Comparison of ENCODE assay signal across 16 cellular contexts in genomic region chr3:134749802-134750553, GRCh38. TPM values are rescaled to one million over a fixed set of nuclear protein-coding genes. Genes with fewer than 3 reads are reported as not detected.
"Had no signal": no experiment of that assay in that cellular context is flagged by ENCODE, and none has a peak within 500 bp of the region (broad histone marks: within the 10 kb centered on the region; RNA-seq: fewer than 3 reads in every experiment).

No MANE protein-coding gene starts in this region.

- H3K4me3 ChIP-seq: gastrocnemius medialis, tibial nerve, uterus had no signal

- H3K36me3 ChIP-seq: brain microvascular endothelial cell, gastrocnemius medialis, tibial nerve, uterus had no signal

- H3K4me1 ChIP-seq: parathyroid adenoma, tibial nerve, uterus had no signal

- H3K27ac ChIP-seq: brain microvascular endothelial cell, gastrocnemius medialis, parathyroid adenoma, tibial nerve, uterus had no signal

- DNase-seq: activated CD4-positive, alpha-beta T cell treated with anti-CD3 and anti-CD28 coated beads, Interleukin-2, amount 50 U/mL, for 1 hour; activated CD4-positive, CD25-positive, alpha-beta regulatory T cell treated with anti-CD3 and anti-CD28 coated beads, Interleukin-2, amount 50 U/mL, for 72 hours; activated CD8-positive, alpha-beta memory T cell treated with anti-CD3 and anti-CD28 coated beads, Interleukin-2, amount 50 U/mL, for 4 hours; activated naive CD4-positive, alpha-beta T cell treated with anti-CD3 and anti-CD28 coated beads, Interleukin-2, amount 50 U/mL, for 16 hours; activated T-cell treated with anti-CD3 and anti-CD28 coated beads, Interleukin-2, amount 50 U/mL, for 4 hours; aorta; brain microvascular endothelial cell; cortex of kidney; gastrocnemius medialis; head of caudate nucleus; left cardiac atrium; naive thymus-derived CD8-positive, alpha-beta T cell; T-helper 1 cell; uterus had no signal

- H3K9me3 ChIP-seq: gastrocnemius medialis, tibial nerve, uterus had no signal

- H3K27me3 ChIP-seq: brain microvascular endothelial cell, gastrocnemius medialis, tibial nerve, uterus had no signal

- ATAC-seq: activated T-cell treated with anti-CD3 and anti-CD28 coated beads, Interleukin-2, amount 50 U/mL, for 4 hours; gastrocnemius medialis; left cardiac atrium; naive thymus-derived CD8-positive, alpha-beta T cell had no signal

RNA-seq across cellular contexts. Expression of gene EPHB1, which starts 45.1 kb away (rescaled TPM):
- total RNA-seq: naive thymus-derived CD8-positive, alpha-beta T cell had no signal
